Comparison of ENCODE assay signal across 18 cellular contexts in genomic region chr10:5619366-5620211, GRCh38. TPM values are rescaled to one million over a fixed set of nuclear protein-coding genes. Genes with fewer than 3 reads are reported as not detected.
DNase-seq lines count a peak whose midpoint lies in the region; ATAC-seq and TF ChIP-seq lines count a peak whose summit lies in the region.
"Had no signal": no experiment of that assay in that cellular context is flagged by ENCODE, and none has a peak within 500 bp of the region (broad histone marks: within the 10 kb centered on the region; RNA-seq: fewer than 3 reads in every experiment).

No MANE protein-coding gene starts in this region.

- no peak overlapping the region for H3K9ac ChIP-seq in DND-41 (ENCODE audit: low read depth, low read length)

- intact Hi-C loops in ascending aorta (cut with DNase I) (loop anchor here (2.0 to 10.0 kb wide), 3 partner anchors 65 to 805 kb away; no protein-coding TSS in a partner anchor), psoas muscle (cut with DNase I) (loop anchor here in 1 of 2 donors (5.0 kb wide), 1 partner anchor 177 kb away; no protein-coding TSS in a partner anchor)

- no peak overlapping the region for H3K27ac ChIP-seq in DND-41 (ENCODE audit: low read length)
- H3K27ac ChIP-seq in ascending aorta = peak overlapping the region; percentile 90 to 91
- H3K27ac ChIP-seq in gastroesophageal sphincter = peak overlapping the region in 3 of 4 donors; percentile 32 to 47 (median 41)
- peak overlapping the region; percentile 36 for H3K27ac ChIP-seq in psoas muscle
- H3K27ac ChIP-seq: VCaP had no signal

- peaks cover 18% of the 10 kb centered on the region for H3K27me3 ChIP-seq in DND-41 (ENCODE audit: insufficient read depth, low read length, poor library complexity)
- no peaks in the 10 kb centered on the region for H3K27me3 ChIP-seq in ascending aorta
- no peaks in the 10 kb centered on the region for H3K27me3 ChIP-seq in gastroesophageal sphincter
- H3K27me3 ChIP-seq in psoas muscle (ENCODE audit: insufficient read depth in 3 of 3, low read length in 2 of 3) = no peaks in the 10 kb centered on the region

- no peak for DNase-seq in DND-41
- DNase-seq in ascending aorta (ENCODE audit: low spot score in 2 of 2) = peak in 1 of 2 donors; percentile 79
- DNase-seq in psoas muscle = no peak
- no peak for DNase-seq in inferior parietal cortex (ENCODE audit: extremely low spot score)
- no peak for DNase-seq in NCI-H1092 (lab: John Stamatoyannopoulos, UW)
- DNase-seq in SIG-M5 treated with dmso at 0.1 percent for 504 hours (lab: John Stamatoyannopoulos, UW; ENCODE audit: unreplicated experiment) = no peak
- DNase-seq: activated CD8-positive, alpha-beta memory T cell treated with anti-CD3 and anti-CD28 coated beads for 24 hours; activated effector memory CD4-positive, alpha-beta T cell treated with Interleukin-2 at 50 U/mL for 16 hours; AML-193; DMS 273 treated with DMSO at 0.1 percent for 48 hours; H7; MV-4-11; NCI-H345; stimulated activated naive CD8-positive, alpha-beta T cell treated with anti-CD3 and anti-CD28 coated beads, Interleukin-15, Interleukin-2, amounts not matched to agents 100 U/mL and 50 U/mL, for 24 hours had no signal

- H3K79me2 ChIP-seq in DND-41 (ENCODE audit: insufficient read depth, low read length) = no peaks in the 10 kb centered on the region

- WGBS in gastroesophageal sphincter (ENCODE audit: low coverage in 1 of 2), 2 donors = 52 to 70% methylated on average over 5 to 8 of the region's 16 CpGs
- 68 to 74% (median 73%) methylated on average over 16 of the region's 16 CpGs for WGBS in psoas muscle, 3 donors

- no peak overlapping the region for H3K4me2 ChIP-seq in DND-41 (ENCODE audit: insufficient read depth, low read length)

- no peak overlapping the region for H2AFZ ChIP-seq in DND-41 (ENCODE audit: low read depth, low read length)

- no peak for TF ChIP-seq POLR2A in gastroesophageal sphincter (IDR thresholded peaks at IDR 0.05)

- H3K4me3 ChIP-seq in DND-41 (ENCODE audit: low read depth in 1 of 2, low read length in 2 of 2) = no peak overlapping the region
- peak overlapping the region in 1 of 2 donors; percentile 27 for H3K4me3 ChIP-seq in ascending aorta
- H3K4me3 ChIP-seq in gastroesophageal sphincter = no peak overlapping the region
- H3K4me3 ChIP-seq in psoas muscle = no peak overlapping the region

- no peaks in the 10 kb centered on the region for H3K9me3 ChIP-seq in DND-41 (ENCODE audit: insufficient read depth, low read length, severe bottlenecking)
- H3K9me3 ChIP-seq in ascending aorta = no peaks in the 10 kb centered on the region
- H3K9me3 ChIP-seq in gastroesophageal sphincter = no peaks in the 10 kb centered on the region
- no peaks in the 10 kb centered on the region for H3K9me3 ChIP-seq in psoas muscle

- H3K4me1 ChIP-seq in DND-41 (ENCODE audit: insufficient read depth, low read length) (no peaks in the 10 kb centered on the region), ascending aorta (peaks cover 26 to 65% of the 10 kb centered on the region in 2 donors), gastroesophageal sphincter (peaks cover 0 to 73% (median 12%) of the 10 kb centered on the region in 3 donors), psoas muscle (peaks cover 27% of the 10 kb centered on the region)

- ATAC-seq in DND-41 (ENCODE audit: insufficient read depth, low read depth) (0 out of 3 replicates have a peak, but pooled peaks have one; percentile 24), gastroesophageal sphincter (no peak), psoas muscle (no peak), GM19023 (IDR thresholded peaks at IDR 0.05; ENCODE audit: unreplicated experiment) (no peak)
- ATAC-seq: SK-N-SH treated with all-trans-retinoic acid at 6 μM for 48 hours; stimulated activated naive CD8-positive, alpha-beta T cell treated with anti-CD3 and anti-CD28 coated beads, Interleukin-15, Interleukin-2, amounts not matched to agents 100 U/mL and 50 U/mL, for 24 hours had no signal

- no peaks in the 10 kb centered on the region for H3K36me3 ChIP-seq in DND-41 (ENCODE audit: insufficient read depth, low read length)
- H3K36me3 ChIP-seq in ascending aorta = no peaks in the 10 kb centered on the region
- H3K36me3 ChIP-seq in gastroesophageal sphincter = no peaks in the 10 kb centered on the region
- no peaks in the 10 kb centered on the region for H3K36me3 ChIP-seq in psoas muscle (ENCODE audit: insufficient read depth in 1 of 2, low read depth in 1 of 2)

- TF ChIP-seq CTCF in DND-41 (IDR thresholded peaks at IDR 0.05; ENCODE audit: borderline replicate concordance, extremely low read depth, low read length, poor library complexity, severe bottlenecking) = no peak
- no peak for TF ChIP-seq CTCF in ascending aorta (IDR thresholded peaks at IDR 0.05)
- no peak for TF ChIP-seq CTCF in gastroesophageal sphincter (IDR thresholded peaks at IDR 0.05)
- no peak for TF ChIP-seq CTCF in psoas muscle (IDR thresholded peaks at IDR 0.05)

- TF ChIP-seq EP300 in gastroesophageal sphincter (IDR thresholded peaks at IDR 0.05) = no peak

- H4K20me1 ChIP-seq in DND-41 (ENCODE audit: insufficient read depth, low read length) = 0 out of 2 replicates have a peak, but pooled peaks cover 3% of the 10 kb centered on the region

RNA-seq across cellular contexts. Expression of gene ASB13, which starts 46.8 kb away (rescaled TPM):
- total RNA-seq in ascending aorta (15.3 TPM), gastroesophageal sphincter (10 to 100 TPM; 17.6 to 39.6 (median 19.0) TPM), psoas muscle (10 to 100 TPM; 13.0 to 20.8 (median 15.5) TPM)
- polyA plus RNA-seq in psoas muscle = 10 to 100 TPM in 2 of 3 donors, 1 to 10 TPM in 1; 9.8 to 18.3 (median 11.4) TPM
